In the genomic region with DNA sequence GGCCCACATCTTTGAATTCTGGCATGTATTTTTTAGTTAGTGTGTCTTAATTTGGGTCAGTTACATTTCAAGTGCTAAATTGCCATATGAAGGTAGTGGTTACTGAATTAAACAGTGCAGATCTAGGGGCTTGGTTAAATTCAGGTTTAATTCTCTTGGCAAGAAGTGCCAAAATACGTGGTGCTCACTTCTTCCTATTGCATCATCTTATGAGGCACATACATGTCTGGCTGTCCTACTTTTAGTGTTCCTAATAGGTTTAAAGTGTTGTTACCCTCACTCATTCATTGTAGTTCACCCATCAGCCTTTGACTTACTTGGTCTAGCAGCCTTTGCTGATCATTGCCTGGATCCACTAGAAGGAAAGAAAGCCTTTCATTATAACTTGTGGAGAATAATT, we compare ENCODE assay signal across 25 cellular contexts. TPM values are rescaled to one million over a fixed set of nuclear protein-coding genes. Genes with fewer than 3 reads are reported as not detected.
DNase-seq lines count a peak whose midpoint lies in the region; ATAC-seq and TF ChIP-seq lines count a peak whose summit lies in the region.
"Had no signal": no experiment of that assay in that cellular context is flagged by ENCODE, and none has a peak within 500 bp of the region (broad histone marks: within the 10 kb centered on the region; RNA-seq: fewer than 3 reads in every experiment).

No MANE protein-coding gene starts in this region.

- WGBS in IMR-90 (ENCODE audit: extremely low coverage in 2 of 2, insufficient read length in 1 of 2), 2 experiments, result no CpG with 5 or more reads among the region's 1 CpG

- TF ChIP-seq CTCF in IMR-90 (conservative IDR thresholded peaks at IDR 0.05; ENCODE audit: low read depth, low read length) (no peak), BE2C (IDR thresholded peaks at IDR 0.05; ENCODE audit: low read depth, low read length) (no peak)

- H3K36me3 ChIP-seq in IMR-90 (ENCODE audit: control insufficient read depth, insufficient read depth, low read length), result peaks cover 6% of the 10 kb centered on the region
- peaks cover 18% of the 10 kb centered on the region for H3K36me3 ChIP-seq in BE2C

- dilution Hi-C loops in IMR-90 (cut with HindIII; ENCODE audit: low sequenced_read_pairs, unreplicated experiment), result no loop called here

- H3K4ac ChIP-seq in IMR-90 (ENCODE audit: low read depth, low read length), result no peak overlapping the region

- in situ Hi-C loops in IMR-90 (cut with MboI; ENCODE audit: low sequenced_read_pairs), result no loop called here

- intact Hi-C loops in IMR-90 (cut with micrococcal nuclease), result loop anchor here (10.0 kb wide), 1 partner anchor 226 kb away; no protein-coding TSS in a partner anchor

- no peak overlapping the region for H2AK9ac ChIP-seq in IMR-90 (replicated peaks; ENCODE audit: low read depth, low read length, poor library complexity)

- H4K5ac ChIP-seq in IMR-90 (ENCODE audit: low read depth, low read length), result no peak overlapping the region

- CTCF ChIA-PET in IMR-90 (lab: Yijun Ruan, JAX), result no interaction called here

- no TSS peak for BruUV-seq in IMR-90 (replicated peaks; lab: Mats Ljungman, UMichigan)

- H3K23ac ChIP-seq in IMR-90 (ENCODE audit: low read depth, low read length), result no peak overlapping the region

- H3K56ac ChIP-seq in IMR-90 (ENCODE audit: extremely low read depth, insufficient read depth, low read length), result no peak overlapping the region

- no peak overlapping the region for H3K4me3 ChIP-seq in IMR-90 (ENCODE audit: insufficient read depth, low read depth, low read length)
- H3K4me3 ChIP-seq in skeletal muscle cell (ENCODE audit: low read depth, low read length), result no peak overlapping the region
- no peak overlapping the region for H3K4me3 ChIP-seq in BE2C (ENCODE audit: low read depth, low read length)
- H3K4me3 ChIP-seq: BLaER1, GM23248, SJCRH30 had no signal

- no peak overlapping the region for H3K18ac ChIP-seq in IMR-90 (ENCODE audit: low read depth, low read length)

- DNase-seq in NCI-H82 (lab: John Stamatoyannopoulos, UW), result peak; percentile 23
- DNase-seq in NCI-H82 treated with DMSO at 0.1 percent for 48 hours (lab: John Stamatoyannopoulos, UW; ENCODE audit: unreplicated experiment), result no peak
- no peak for DNase-seq in IMR-90
- peak; percentile 2 for DNase-seq in fibroblast of peridontal ligament (ENCODE audit: extremely low read depth)
- peak; percentile 12 for DNase-seq in skeletal muscle cell (ENCODE audit: low read depth)
- no peak for DNase-seq in BE2C
- no peak for DNase-seq in NCI-H345 treated with DMSO at 0.1 percent for 48 hours (lab: John Stamatoyannopoulos, UW; ENCODE audit: unreplicated experiment)
- DNase-seq: ACHN; CD4-positive, CD25-positive, alpha-beta regulatory T cell; DMS153; DND-41; GM23248; HCEC 1CT; NCI-H1048; NCI-H1417; NCI-H1694; NCI-H2081; NCI-H2171; NCI-H226; NCI-H510A treated with DMSO at 0.1 percent for 48 hours; SJCRH30 had no signal

- no peak for TF ChIP-seq RAD21 in IMR-90 (IDR thresholded peaks at IDR 0.05; ENCODE audit: low read length)

- no peak overlapping the region for H3K4me2 ChIP-seq in IMR-90 (ENCODE audit: low read depth, low read length)
- H3K4me2 ChIP-seq: BLaER1, KMS-11 had no signal

- H4K20me1 ChIP-seq in IMR-90 (ENCODE audit: insufficient read depth, low read length), result no peaks in the 10 kb centered on the region
- H4K20me1 ChIP-seq: BLaER1 had no signal

- no peak overlapping the region for H4K91ac ChIP-seq in IMR-90 (ENCODE audit: insufficient read depth, low read depth, low read length)

- no peaks in the 10 kb centered on the region for H3K27me3 ChIP-seq in IMR-90 (ENCODE audit: control insufficient read depth, insufficient read depth, low read length)
- H3K27me3 ChIP-seq in BE2C, result no peaks in the 10 kb centered on the region
- H3K27me3 ChIP-seq: BLaER1, SJCRH30 had no signal

- no peaks in the 10 kb centered on the region for H3K4me1 ChIP-seq in IMR-90 (ENCODE audit: control insufficient read depth, insufficient read depth, low read length)
- H3K4me1 ChIP-seq in BE2C, result no peaks in the 10 kb centered on the region
- H3K4me1 ChIP-seq: BLaER1, SJCRH30 had no signal

- H3K14ac ChIP-seq in IMR-90 (replicated peaks; ENCODE audit: low read depth, low read length), result no peak overlapping the region

- no peak overlapping the region for H2BK120ac ChIP-seq in IMR-90 (ENCODE audit: low read depth, low read length)

- no peaks in the 10 kb centered on the region for H3K9me3 ChIP-seq in IMR-90 (ENCODE audit: control insufficient read depth, insufficient read depth, low read length)
- H3K9me3 ChIP-seq in BE2C, result no peaks in the 10 kb centered on the region
- H3K9me3 ChIP-seq: BLaER1, SJCRH30 had no signal

- H2BK20ac ChIP-seq in IMR-90 (ENCODE audit: low read depth, low read length), result no peak overlapping the region

- no peaks in the 10 kb centered on the region for H3K9me1 ChIP-seq in IMR-90 (ENCODE audit: insufficient read depth, low read length)

- H3K9ac ChIP-seq in IMR-90 (ENCODE audit: low read depth, low read length), result no peak overlapping the region
- H3K9ac ChIP-seq: BLaER1, GM23248, KMS-11 had no signal

- H3K27ac ChIP-seq in IMR-90 (ENCODE audit: insufficient read depth, low read length), result no peak overlapping the region
- H3K27ac ChIP-seq: 22Rv1, BLaER1, GM23248, KMS-11, SJCRH30 had no signal

- H4K8ac ChIP-seq in IMR-90 (ENCODE audit: low read depth in 2 of 2, low read length in 2 of 2), result no peak overlapping the region

- no peak overlapping the region for H2BK5ac ChIP-seq in IMR-90 (ENCODE audit: low read depth, low read length, poor library complexity, severe bottlenecking)

- TF ChIP-seq POLR2A in IMR-90 (IDR thresholded peaks at IDR 0.05; ENCODE audit: low read depth, low read length), result no peak

- ATAC-seq in IMR-90 (ENCODE audit: low read depth), result no peak
- ATAC-seq: SK-N-SH treated with all-trans-retinoic acid at 6 μM for 48 hours had no signal

- POLR2A ChIA-PET in IMR-90 (lab: Charles Lee; ENCODE audit: unreplicated experiment), result no interaction called here

- H3K79me1 ChIP-seq in IMR-90 (ENCODE audit: low read depth in 1 of 2, low read length in 2 of 2), result no peaks in the 10 kb centered on the region; a peak in 1 of 4 replicates

- no peak overlapping the region for H2AK5ac ChIP-seq in IMR-90 (ENCODE audit: low read depth, low read length)

- H2BK15ac ChIP-seq in IMR-90 (ENCODE audit: low read depth, low read length), result no peak overlapping the region

- H2AFZ ChIP-seq in IMR-90 (replicated peaks; ENCODE audit: low read length, poor library complexity), result no peak overlapping the region
- H2AFZ ChIP-seq: GM23248 had no signal

TF ChIP-seq in IMR-90, 13 proteins besides CTCF, POLR2A, EP300 and RAD21:
- peak; percentile 74 for TF ChIP-seq CEBPB (IDR thresholded peaks at IDR 0.05; ENCODE audit: low read depth, low read length)
- TF ChIP-seq MXI1 (IDR thresholded peaks at IDR 0.05; ENCODE audit: borderline replicate concordance, low read depth, low read length), result no peak
TF ChIP-seq in IMR-90: peak in this region for 1.

RNA-seq across cellular contexts. Expression of gene RPS6, which starts 59.5 kb away (rescaled TPM):
- 1,399 and 1,416 TPM in 2 replicates for total RNA-seq in IMR-90 (2012; rRNA removed)
- polyA plus RNA-seq in IMR-90 (2012; rRNA removed), result 1,771 and 1,866 TPM in 2 replicates
- 454 and 1,197 TPM in 2 replicates for polyA plus RNA-seq in IMR-90 (2012; cell fraction: cytosol; rRNA removed)
- 83.2 and 613 TPM in 2 replicates for polyA plus RNA-seq in IMR-90 (2012; cell fraction: nucleus; rRNA removed; ENCODE audit: low replicate concordance)
- 844 TPM for polyA plus RNA-seq in BE2C (2012; ENCODE audit: insufficient read depth, insufficient read length, low read depth)

Comparison
In these comparisons a context has a peak if more than half of its experiments do, and no peak if none do; other contexts are left out.
1. DNase-seq: peak in NCI-H82 (single experiment), fibroblast of peridontal ligament (single experiment) and skeletal muscle cell (single experiment); none in NCI-H82 treated with DMSO at 0.1 percent for 48 hours (single experiment), IMR-90 (single experiment), BE2C (single experiment) and NCI-H345 treated with DMSO at 0.1 percent for 48 hours (single experiment).